In genomic region chr5:93620487-93621339, GRCh38 we compare ENCODE assay signal across 8 cellular contexts. TPM values are rescaled to one million over a fixed set of nuclear protein-coding genes. Genes with fewer than 3 reads are reported as not detected.
DNase-seq lines count a peak whose midpoint lies in the region; ATAC-seq and TF ChIP-seq lines count a peak whose summit lies in the region.

No MANE protein-coding gene starts in this region.

- H3K27ac ChIP-seq in adrenal gland (peak overlapping the region; percentile 7 to 93 (median 83)), heart right ventricle (peak overlapping the region in 9 of 10 donors; percentile 52 to 86 (median 72))

- no peaks in the 10 kb centered on the region for H3K36me3 ChIP-seq in MG63
- no peaks in the 10 kb centered on the region for H3K36me3 ChIP-seq in adrenal gland (replicated peaks in 1 of 2)
- no peaks in the 10 kb centered on the region for H3K36me3 ChIP-seq in heart right ventricle

- WGBS in adrenal gland, 4 donors, result 0 to 1% (median 0%) methylated on average over 29 to 76 of the region's 76 CpGs
- WGBS in heart right ventricle, 2 donors, result 0 to 1% methylated on average over 73 to 76 of the region's 76 CpGs

- peak in 1 of 2 donors; percentile 27 for TF ChIP-seq POLR2A in adrenal gland (IDR thresholded peaks at IDR 0.05)

- TF ChIP-seq CTCF in GM12872 (IDR thresholded peaks at IDR 0.05; ENCODE audit: insufficient read depth, low read depth, low read length) (peak; percentile 13; the same call in 1 of the 3 replicates), HFF-Myc (IDR thresholded peaks at IDR 0.05; ENCODE audit: low read depth, low read length, missing control alignments) (no peak), adrenal gland (IDR thresholded peaks at IDR 0.05) (peak in 1 of 6 experiments; percentile 8), heart right ventricle (IDR thresholded peaks at IDR 0.05) (peak in 3 of 9 donors; percentile 23 to 44 (median 26))

- H3K4me1 ChIP-seq in adrenal gland (replicated peaks in 1 of 2) (peaks cover 0 to 13% of the 10 kb centered on the region in 2 donors), heart right ventricle (peaks cover 0 to 20% (median 7%) of the 10 kb centered on the region in 9 donors)

- H3K27me3 ChIP-seq in MG63, result no peaks in the 10 kb centered on the region
- H3K27me3 ChIP-seq in adrenal gland, result no peaks in the 10 kb centered on the region
- peaks cover 0 to 37% (median 0%) of the 10 kb centered on the region in 7 donors for H3K27me3 ChIP-seq in heart right ventricle

- DNase-seq in HFF-Myc (ENCODE audit: extremely low read depth, low read depth) (no peak), MG63 (peak; percentile 88), SK-MEL-5 (ENCODE audit: low read depth, low spot score) (peak; percentile 78), adrenal gland (peak; percentile 58 to 81 (median 69)), heart right ventricle (peak; percentile 45 to 72), pons (ENCODE audit: low spot score) (peak; percentile 79), epidermal melanocyte (ENCODE audit: insufficient read length, low spot score) (no peak)

- ATAC-seq in heart right ventricle, result peak; percentile 89 to 96 (median 92)

- H3K4me3 ChIP-seq in HFF-Myc (replicated peaks; ENCODE audit: low read depth, low read length), result peak overlapping the region; percentile 61
- peak overlapping the region; percentile 62 for H3K4me3 ChIP-seq in MG63
- H3K4me3 ChIP-seq in adrenal gland, result peak overlapping the region; percentile 38 to 94 (median 66)
- peak overlapping the region; percentile 53 to 70 (median 66) for H3K4me3 ChIP-seq in heart right ventricle

- no peaks in the 10 kb centered on the region for H3K9me3 ChIP-seq in MG63
- no peaks in the 10 kb centered on the region for H3K9me3 ChIP-seq in adrenal gland (replicated peaks in 1 of 3)
- H3K9me3 ChIP-seq in heart right ventricle, result no peaks in the 10 kb centered on the region

- intact Hi-C loops in adrenal gland (cut with DNase I) (no loop called here), heart right ventricle (cut with DNase I) (no loop called here)

- in situ Hi-C loops in SK-MEL-5 (cut with HindIII; ENCODE audit: low pct_unique_long_range_greater_than_20kb, low sequenced_read_pairs), result loop anchor here (25.0 kb wide), 1 partner anchor 192 kb away; no protein-coding TSS in a partner anchor

RNA-seq across cellular contexts. Expression of gene NR2F1, which starts 37.7 kb away (rescaled TPM):
- total RNA-seq in MG63 (2014; rRNA removed; shearing (Covaris generic); ENCODE audit: low replicate concordance), result 73.0 and 76.3 TPM in 2 replicates
- total RNA-seq in SK-MEL-5 (2014; rRNA removed; shearing (Covaris generic)), result 0.48 and 0.53 TPM in 2 replicates
- 1.6 and 4.7 TPM in 2 replicates for polyA plus RNA-seq in SK-MEL-5 (2015; cell fraction: cytosol; rRNA removed)
- polyA plus RNA-seq in SK-MEL-5 (2015; cell fraction: nucleus; rRNA removed), result 0.30 and 6.6 TPM in 2 replicates
- total RNA-seq in adrenal gland, result 100 to 1,000 TPM in 3 of 8 donors, 10 to 100 TPM in 5; 50.1 to 195 (median 89.3) TPM
- polyA plus RNA-seq in adrenal gland, result 10 to 100 TPM; 22.4 to 64.4 (median 42.2) TPM
- total RNA-seq in heart right ventricle, result 1 to 10 TPM in 4 of 10 donors, under 1 TPM in 6; 0.27 to 2.4 (median 0.92) TPM
- polyA plus RNA-seq in heart right ventricle, result 1 to 10 TPM in 1 of 2 donors, under 1 TPM in 1; 0.44 to 1.1 TPM

RNA-seq across cellular contexts. Expression of gene NR2F1-AS1, which starts 39.7 kb away (rescaled TPM):
- 8.1 and 15.1 TPM in 2 replicates for total RNA-seq in MG63 (2014; rRNA removed; shearing (Covaris generic); ENCODE audit: low replicate concordance)
- total RNA-seq in SK-MEL-5 (2014; rRNA removed; shearing (Covaris generic)), result 0.11 TPM in 1 of 2 replicates, not detected in the other
- polyA plus RNA-seq in SK-MEL-5 (2015; cell fraction: cytosol; rRNA removed), result 0.05 and 0.14 TPM in 2 replicates
- polyA plus RNA-seq in SK-MEL-5 (2015; cell fraction: nucleus; rRNA removed), result not detected in 2 replicates
- 10 to 100 TPM; 13.2 to 42.0 (median 25.7) TPM for total RNA-seq in adrenal gland
- 100 to 1,000 TPM in 1 of 3 donors, 10 to 100 TPM in 2; 20.8 to 107 (median 62.1) TPM for polyA plus RNA-seq in adrenal gland
- total RNA-seq in heart right ventricle, result under 1 TPM in 9 of 10 donors, not detected in 1; 0.44 to 0.87 (median 0.59) TPM
- 1 to 10 TPM in 1 of 2 donors, under 1 TPM in 1; 0.41 to 2.9 TPM for polyA plus RNA-seq in heart right ventricle

Comparison
In these comparisons a context has a peak if more than half of its experiments do, and no peak if none do; other contexts are left out.
1. DNase-seq: peak in MG63 (single experiment), SK-MEL-5 (single experiment), adrenal gland (7 of 7), heart right ventricle (2 of 2) and pons (single experiment); none in HFF-Myc (single experiment) and epidermal melanocyte (single experiment).
2. RNA of gene NR2F1, which starts 37.7 kb away (total RNA-seq): 50.1 to 195 TPM in adrenal gland and 73.0 to 76.3 TPM in MG63; 0.27 to 2.4 TPM in heart right ventricle and 0.48 to 0.53 TPM in SK-MEL-5; every median in the first group is over 10 times any median in the second.
3. Peak in every context shown above with its lines, with median percentiles within 50 percentile points of each other: H3K4me3 ChIP-seq.